1 cellular context compared by ENCODE assay signal in genomic region chr5:169893586-169893985, GRCh38.
TF ChIP-seq lines count a peak whose summit lies in the region.

No MANE protein-coding gene starts in this region.

TF ChIP-seq in endothelial cell of umbilical vein, 7 proteins besides CTCF, POLR2A, EP300 and RAD21:
- TF ChIP-seq JUN (IDR thresholded peaks at IDR 0.05; ENCODE audit: borderline replicate concordance, insufficient read depth, insufficient read length, low read depth): no peak
- no peak for TF ChIP-seq MAX (IDR thresholded peaks at IDR 0.05; ENCODE audit: insufficient read depth, insufficient read length)
- no peak for TF ChIP-seq EZH2 (IDR thresholded peaks at IDR 0.05; ENCODE audit: borderline replicate concordance, low read depth, low read length, severe bottlenecking)
- TF ChIP-seq MYC (IDR thresholded peaks at IDR 0.05; ENCODE audit: low read depth, low read length): no peak
- TF ChIP-seq GATA2 (IDR thresholded peaks at IDR 0.05; ENCODE audit: insufficient read depth, insufficient read length, low read depth, low read length): no peak
- TF ChIP-seq POLR2AphosphoS5 (IDR thresholded peaks at IDR 0.05; ENCODE audit: insufficient read depth, low read depth, low read length): no peak
- TF ChIP-seq FOS (IDR thresholded peaks at IDR 0.05; ENCODE audit: borderline replicate concordance, insufficient read depth, low read length): no peak
